8 cellular contexts compared by ENCODE assay signal in genomic region chr20:39264506-39265172, GRCh38.
DNase-seq lines count a peak whose midpoint lies in the region; ATAC-seq, FAIRE-seq and TF ChIP-seq lines count a peak whose summit lies in the region.

No MANE protein-coding gene starts in this region.

- no peak overlapping the region for H3K27ac ChIP-seq in A549

- H3K4me3 ChIP-seq in A549 = no peak overlapping the region
- H3K4me3 ChIP-seq in choroid plexus epithelial cell (ENCODE audit: low read depth, low read length) = no peak overlapping the region

- TF ChIP-seq CTCF in A549 (IDR thresholded peaks at IDR 0.05) = peak; percentile 71
- peak; percentile 79 for TF ChIP-seq CTCF in GM13976 (IDR thresholded peaks at IDR 0.05; ENCODE audit: borderline replicate concordance, control extremely low read depth, extremely low read depth, insufficient read depth, missing control alignments)
- TF ChIP-seq CTCF in choroid plexus epithelial cell (conservative IDR thresholded peaks at IDR 0.05; ENCODE audit: low read depth, low read length) = peak; percentile 95

- POLR2A ChIA-PET in A549 (lab: Yijun Ruan, JAX) = no interaction called here

- H3K9me3 ChIP-seq in A549 = no peaks in the 10 kb centered on the region

- peak; percentile 88 to 89 for ATAC-seq in A549
- ATAC-seq in left lobe of liver = peak; percentile 91
- no peak for ATAC-seq in GM18511 (IDR thresholded peaks at IDR 0.05; ENCODE audit: unreplicated experiment)

- CTCF ChIA-PET in A549 (lab: Yijun Ruan, JAX) = interaction anchor here (0.6 to 3.3 kb wide), 25 partner anchors 9 to 1822 kb away, joined by 3 to 17 read pairs (median 4); no protein-coding TSS in a partner anchor

- no peaks in the 10 kb centered on the region for H3K4me1 ChIP-seq in A549

- in situ Hi-C loops in GM13976 (cut with MboI; ENCODE audit: low sequenced_read_pairs, unreplicated experiment) = loop anchor here (25.0 kb wide), 2 partner anchors 598 to 1423 kb away; partner anchors contain the start of gene MAFB

- TF ChIP-seq EP300 in A549 (IDR thresholded peaks at IDR 0.05) = no peak

- TF ChIP-seq RAD21 in A549 (conservative IDR thresholded peaks at IDR 0.05 in 1 of 2, IDR thresholded peaks at IDR 0.05 in 1 of 2) = peak; percentile 28 to 44; a peak in 4 of 5 replicates

- 1% methylated on average over 3 of the region's 3 CpGs for WGBS in A549 (ENCODE audit: missing lambda C conversion rate)

- no peak for FAIRE-seq in A549 (lab: Jason Lieb, UNC)

- H3K4me2 ChIP-seq in A549 = no peak overlapping the region

- TF ChIP-seq POLR2A in A549 (IDR thresholded peaks at IDR 0.05; ENCODE audit: low read length) = no peak

- peak; percentile 71 to 80 for DNase-seq in A549 (ENCODE audit: low read depth in 1 of 2, low spot score in 1 of 2)
- peak; percentile 55 for DNase-seq in GM13976 (ENCODE audit: low spot score)
- DNase-seq in NCI-H146 (lab: John Stamatoyannopoulos, UW) = peak; percentile 45
- DNase-seq in T1000 (lab: John Stamatoyannopoulos, UW) = peak; percentile 24
- peak; percentile 85 for DNase-seq in choroid plexus epithelial cell (ENCODE audit: low read depth)
- DNase-seq in left lobe of liver (ENCODE audit: low spot score) = peak; percentile 58
- DNase-seq in stimulated activated CD8-positive, alpha-beta memory T cell treated with anti-CD3 and anti-CD28 coated beads, Interleukin-15, amount 100 ng/mL, for 24 hours (ENCODE audit: low read depth) = peak; percentile 4

TF ChIP-seq in A549, 52 proteins besides CTCF, POLR2A, EP300 and RAD21:
- TF ChIP-seq SMC3 (IDR thresholded peaks at IDR 0.05) (peak; percentile 41; the same call in 2 of the 3 replicates), HEYL (CRISPR knock-in tag; IDR thresholded peaks at IDR 0.05) (no peak), FOSL2 (IDR thresholded peaks at IDR 0.05) (no peak), FOSL2 (CRISPR knock-in tag; IDR thresholded peaks at IDR 0.05) (peak; percentile 10; the same call in 1 of the 2 replicates), MAFK (IDR thresholded peaks at IDR 0.05; ENCODE audit: partially characterized antibody) (no peak), NR3C1 (IDR thresholded peaks at IDR 0.05) (no peak)

Comparison
In these comparisons a context has a peak if more than half of its experiments do, and no peak if none do; other contexts are left out.
1. DNase-seq: peak in every context shown above with its lines; median percentile 85 in choroid plexus epithelial cell; 76 in A549; 58 in left lobe of liver; 55 in GM13976; 45 in NCI-H146; 24 in T1000; 4 in stimulated activated CD8-positive, alpha-beta memory T cell treated with anti-CD3 and anti-CD28 coated beads, Interleukin-15, amount 100 ng/mL, for 24 hours.